ENCODE assay signal across 8 cellular contexts in genomic region chr22:23219787-23220484, GRCh38. TPM values are rescaled to one million over a fixed set of nuclear protein-coding genes. Genes with fewer than 3 reads are reported as not detected.
DNase-seq lines count a peak whose midpoint lies in the region; ATAC-seq, FAIRE-seq and TF ChIP-seq lines count a peak whose summit lies in the region.

No MANE protein-coding gene starts in this region.

- H3K4me1 ChIP-seq in SJSA1 (replicated peaks) (peaks cover 67% of the 10 kb centered on the region), GM12878 (ENCODE audit: control insufficient read depth, insufficient read depth, low read length) (peaks cover 44% of the 10 kb centered on the region), esophagus muscularis mucosa (peaks cover 89 to 99% (median 96%) of the 10 kb centered on the region in 4 donors)
- H3K4me1 ChIP-seq in naive thymus-derived CD4-positive, alpha-beta T cell (ENCODE audit: control insufficient read depth in 2 of 2, insufficient read depth in 2 of 2, low read length in 2 of 2): peaks cover 21 to 96% of the 10 kb centered on the region in 2 donors

- CTCF ChIA-PET in GM12878 (lab: Yijun Ruan, JAX): interaction anchor here (0.6 to 3.2 kb wide), 10 partner anchors 9 to 76 kb away, joined by 3 to 10 read pairs (median 4); partner anchors contain the start of gene BCR
- CTCF ChIA-PET in naive thymus-derived CD4-positive, alpha-beta T cell (lab: Charles Lee): interaction anchor here (1.6 kb wide), 1 partner anchor 70 kb away, joined by 3 read pairs; no protein-coding TSS in a partner anchor

- TF ChIP-seq EP300 in GM12878 (IDR thresholded peaks at IDR 0.05; ENCODE audit: borderline replicate concordance in 1 of 2, control insufficient read depth in 1 of 2, low read depth in 2 of 2, low read length in 2 of 2): no peak
- TF ChIP-seq EP300 in esophagus muscularis mucosa (IDR thresholded peaks at IDR 0.05): no peak

- H3K27me3 Mint-ChIP-seq in naive thymus-derived CD4-positive, alpha-beta T cell: no peaks in the 10 kb centered on the region

- peaks cover 79 to 100% (median 97%) of the 10 kb centered on the region in 7 donors for H3K4me1 Mint-ChIP-seq in naive thymus-derived CD4-positive, alpha-beta T cell

- H3K27me3 ChIP-seq in SJSA1 (replicated peaks): no peaks in the 10 kb centered on the region
- no peaks in the 10 kb centered on the region for H3K27me3 ChIP-seq in GM12878 (replicated peaks in 1 of 2; ENCODE audit: control insufficient read depth in 2 of 2, insufficient read depth in 2 of 2, low read length in 1 of 2)
- H3K27me3 ChIP-seq in naive thymus-derived CD4-positive, alpha-beta T cell (ENCODE audit: control insufficient read depth in 2 of 2, insufficient read depth in 2 of 2, low read length in 2 of 2): no peaks in the 10 kb centered on the region
- H3K27me3 ChIP-seq in esophagus muscularis mucosa: no peaks in the 10 kb centered on the region

- H3K4me3 ChIP-seq in SJSA1 (no peak overlapping the region), GM12878 (peak overlapping the region; percentile 24; the same call in 1 of the 2 replicates), esophagus muscularis mucosa (no peak overlapping the region)
- peak overlapping the region; percentile 29 for H3K4me3 ChIP-seq in naive thymus-derived CD4-positive, alpha-beta T cell (ENCODE audit: low read length)

- BruUV-seq in GM12878 (replicated peaks; lab: Mats Ljungman, UMichigan): no TSS peak

- no peaks in the 10 kb centered on the region; the same call in 1 of the 2 replicates for H4K20me1 ChIP-seq in GM12878 (ENCODE audit: control insufficient read depth, insufficient read depth)

- TF ChIP-seq RAD21 in GM12878 (IDR thresholded peaks at IDR 0.05; ENCODE audit: insufficient read depth, low read depth, low read length): no peak

- in situ Hi-C loops in GM12878 (cut with MboI): no loop called here

- peak overlapping the region; percentile 78 to 94 (median 88) for H3K4me3 Mint-ChIP-seq in naive thymus-derived CD4-positive, alpha-beta T cell

- peaks cover 0 to 6% (median 0%) of the 10 kb centered on the region in 5 donors for H3K36me3 Mint-ChIP-seq in naive thymus-derived CD4-positive, alpha-beta T cell

- no peak for TF ChIP-seq CTCF in GM12878 (IDR thresholded peaks at IDR 0.05 in 2 of 3, conservative IDR thresholded peaks at IDR 0.05 in 1 of 3; ENCODE audit: control insufficient read depth in 2 of 3, extremely low read depth in 1 of 3, insufficient read depth in 1 of 3, low read depth in 3 of 3, low read length in 3 of 3)
- TF ChIP-seq CTCF in esophagus muscularis mucosa (IDR thresholded peaks at IDR 0.05): no peak

- H3K4me2 ChIP-seq in GM12878 (ENCODE audit: control insufficient read depth, insufficient read depth): peak overlapping the region; percentile 77

- H3K27ac ChIP-seq in SJSA1 (no peak overlapping the region), GM12878 (ENCODE audit: control insufficient read depth, insufficient read depth) (peak overlapping the region; percentile 72), esophagus muscularis mucosa (replicated peaks in 1 of 4) (peak overlapping the region in 2 of 4 donors; percentile 30 to 58)
- peak overlapping the region; percentile 70 for H3K27ac ChIP-seq in naive thymus-derived CD4-positive, alpha-beta T cell (ENCODE audit: low read depth, low read length)

- H3K9ac ChIP-seq in GM12878 (ENCODE audit: control insufficient read depth, insufficient read depth, low read length): peak overlapping the region; percentile 18; the same call in 1 of the 2 replicates

- peaks cover 28% of the 10 kb centered on the region for H3K79me2 ChIP-seq in GM12878 (ENCODE audit: control insufficient read depth, insufficient read depth, low read length)

- intact Hi-C loops in GM12878 (cut with micrococcal nuclease; ENCODE audit: unreplicated experiment) (loop anchor here (5.0 kb wide), 1 partner anchor 38 kb away; the partner anchor contains the start of gene BCR), esophagus muscularis mucosa (cut with DNase I) (no loop called here)
- intact Hi-C loops in naive thymus-derived CD4-positive, alpha-beta T cell (cut with micrococcal nuclease): loop anchor here (1.0 to 2.0 kb wide), 3 partner anchors 15 to 37 kb away; no protein-coding TSS in a partner anchor

- H3K9me3 Mint-ChIP-seq in naive thymus-derived CD4-positive, alpha-beta T cell: no peaks in the 10 kb centered on the region

- FAIRE-seq in GM12878 (lab: Jason Lieb, UNC): peak; percentile 23

- TF ChIP-seq POLR2A in GM12878 (IDR thresholded peaks at IDR 0.05; ENCODE audit: low read depth, low read length) (no peak; the same call in 1 of the 2 replicates), esophagus muscularis mucosa (IDR thresholded peaks at IDR 0.05; ENCODE audit: low read depth) (no peak)

- ATAC-seq in HG03139 (IDR thresholded peaks at IDR 0.05; ENCODE audit: unreplicated experiment) (peak; percentile 54), GM12878 (peak; percentile 93)
- peak; percentile 72 for ATAC-seq in naive thymus-derived CD4-positive, alpha-beta T cell

- POLR2A ChIA-PET in GM12878 (lab: Charles Lee): interaction anchor here (1.0 kb wide), 2 partner anchors 9 to 37 kb away, joined by 3 to 5 read pairs; no protein-coding TSS in a partner anchor
- POLR2A ChIA-PET in naive thymus-derived CD4-positive, alpha-beta T cell (lab: Charles Lee): interaction anchor here (0.9 to 1.5 kb wide), 4 partner anchors 14 to 39 kb away, joined by 3 to 5 read pairs (median 4); no protein-coding TSS in a partner anchor

- DNase-seq in NCI-H2196 (lab: John Stamatoyannopoulos, UW; ENCODE audit: unreplicated experiment) (peak; percentile 17), NCI-H2196 treated with DMSO at 0.1 percent for 48 hours (lab: John Stamatoyannopoulos, UW; ENCODE audit: unreplicated experiment) (no peak), SJSA1 (ENCODE audit: low read depth in 1 of 2, low spot score in 2 of 2) (peak; percentile 31 to 62), GM12878 (ENCODE audit: low read depth, low spot score) (peak; percentile 67), pons (ENCODE audit: low spot score) (no peak), esophagus muscularis mucosa (ENCODE audit: extremely low spot score) (no peak)
- peak in 2 of 9 donors; percentile 35 to 62 for DNase-seq in naive thymus-derived CD4-positive, alpha-beta T cell

- peaks cover under 1% of the 10 kb centered on the region; the same call in 1 of the 2 replicates for H3K36me3 ChIP-seq in SJSA1
- peaks cover 0 to 5% of the 10 kb centered on the region in 2 experiments; a peak in 2 of 4 replicates for H3K36me3 ChIP-seq in GM12878 (ENCODE audit: control insufficient read depth in 2 of 2, insufficient read depth in 2 of 2, low read length in 1 of 2)
- no peaks in the 10 kb centered on the region for H3K36me3 ChIP-seq in naive thymus-derived CD4-positive, alpha-beta T cell (ENCODE audit: control insufficient read depth in 2 of 3, insufficient read depth in 3 of 3, low read length in 3 of 3)
- no peaks in the 10 kb centered on the region for H3K36me3 ChIP-seq in esophagus muscularis mucosa

- peak overlapping the region; percentile 80 to 99 (median 86) for H3K27ac Mint-ChIP-seq in naive thymus-derived CD4-positive, alpha-beta T cell

- SMC1A ChIA-PET in GM12878 (lab: Charles Lee; ENCODE audit: uncharacterized antibody, unreplicated experiment): interaction anchor here (0.6 to 2.4 kb wide), 9 partner anchors 9 to 378 kb away, joined by 3 to 8 read pairs (median 4); no protein-coding TSS in a partner anchor

- no peaks in the 10 kb centered on the region for H3K9me3 ChIP-seq in SJSA1 (replicated peaks)
- no peaks in the 10 kb centered on the region for H3K9me3 ChIP-seq in GM12878 (replicated peaks; ENCODE audit: control insufficient read depth, insufficient read depth, low read length)
- H3K9me3 ChIP-seq in naive thymus-derived CD4-positive, alpha-beta T cell (ENCODE audit: control insufficient read depth in 2 of 3, low read length in 3 of 3): no peaks in the 10 kb centered on the region
- H3K9me3 ChIP-seq in esophagus muscularis mucosa: no peaks in the 10 kb centered on the region

- WGBS in GM12878 (ENCODE audit: insufficient coverage, insufficient replicate concordance, low lambda C conversion rate, missing lambda C conversion rate): under 1% methylated on average over 12 of the region's 12 CpGs
- WGBS in esophagus muscularis mucosa: 80% methylated on average over 12 of the region's 12 CpGs

- RAD21 ChIA-PET in GM12878 (lab: Charles Lee; ENCODE audit: unreplicated experiment): interaction anchor here (0.7 to 1.9 kb wide), 7 partner anchors 23 to 71 kb away, joined by 3 to 8 read pairs (median 3); no protein-coding TSS in a partner anchor

- H2AFZ ChIP-seq in GM12878 (ENCODE audit: control insufficient read depth, low read depth, low read length): no peak overlapping the region

RNA-seq across cellular contexts. Expression of gene BCR, which starts 39.6 kb away (rescaled TPM):
- 27.0 and 28.6 TPM in 2 replicates for total RNA-seq in SJSA1 (2014; rRNA removed; shearing (Covaris generic))
- total RNA-seq in GM12878 (2013; cell fraction: nucleolus; rRNA removed): 63.5 and 77.1 TPM in 2 replicates
- total RNA-seq in GM12878 (2014; rRNA removed) (34.0 and 36.3 TPM in 2 replicates), GM12878 (2014; rRNA removed; fragmentation: Illumina TruSeq; extraction: Trizol) (28.5 and 30.3 TPM in 2 replicates), GM12878 (2021) (62.8 and 64.7 TPM in 2 replicates), esophagus muscularis mucosa (10 to 100 TPM; 35.7 to 58.5 (median 48.0) TPM)
- polyA plus RNA-seq in GM12878 (2011; ENCODE audit: low read depth): 6.2 TPM
- polyA plus RNA-seq in GM12878 (2011; rRNA removed) (10.6 and 25.8 TPM in 2 replicates), GM12878 (2014; fragmentation: Illumina TruSeq; extraction: Trizol) (5.5 and 16.4 TPM in 2 replicates), GM12878 (2014; fragmentation: Nextera tagmentation; extraction: Ambion mirVana) (1 to 10 TPM; 1.7 to 2.9 TPM), GM12878 (2014; rRNA removed) (20.3 and 27.8 TPM in 2 replicates), GM12878 (2016; fragmentation: Nextera tagmentation; extraction: Ambion mirVana) (1 to 10 TPM; 6.2 to 7.6 TPM)
- 55.5 and 66.6 TPM in 2 replicates for polyA plus RNA-seq in GM12878 (2011; cell fraction: cytosol; rRNA removed)
- polyA plus RNA-seq in GM12878 (2011; cell fraction: nucleus; rRNA removed): 59.8 and 97.2 TPM in 2 replicates
- polyA plus RNA-seq in GM12878 (2012): 19.5 and 28.5 TPM in 2 replicates
- 75.9 and 87.4 TPM in 2 replicates for polyA minus RNA-seq in GM12878 (2011; rRNA and poly(A)+ RNA removed)
- 45.1 and 50.0 TPM in 2 replicates for polyA minus RNA-seq in GM12878 (2011; cell fraction: cytosol; rRNA and poly(A)+ RNA removed)
- 18.7 and 45.2 TPM in 2 replicates for polyA minus RNA-seq in GM12878 (2011; cell fraction: nucleus; rRNA and poly(A)+ RNA removed)
- total RNA-seq in naive thymus-derived CD4-positive, alpha-beta T cell: 100 to 1,000 TPM in 1 of 5 experiments, 10 to 100 TPM in 4; 56.2 to 103 (median 94.3) TPM
- polyA plus RNA-seq in naive thymus-derived CD4-positive, alpha-beta T cell: 10 to 100 TPM in 1 of 2 donors, 1 to 10 TPM in 1; 6.1 to 19.1 TPM

Comparison
In these comparisons a context has a peak if more than half of its experiments do, and no peak if none do; other contexts are left out.
1. DNase-seq: peak in NCI-H2196 (single experiment), SJSA1 (2 of 2) and GM12878 (single experiment); none in NCI-H2196 treated with DMSO at 0.1 percent for 48 hours (single experiment), pons (single experiment) and esophagus muscularis mucosa (single experiment).
2. H3K4me3 ChIP-seq: peak in GM12878 (single experiment) and naive thymus-derived CD4-positive, alpha-beta T cell (single experiment); none in SJSA1 (single experiment) and esophagus muscularis mucosa (0 of 4).
3. Peak in every context shown above with its lines, with median percentiles within 50 percentile points of each other: ATAC-seq.